Comparison of ENCODE assay signal across 10 cellular contexts in the genomic region with DNA sequence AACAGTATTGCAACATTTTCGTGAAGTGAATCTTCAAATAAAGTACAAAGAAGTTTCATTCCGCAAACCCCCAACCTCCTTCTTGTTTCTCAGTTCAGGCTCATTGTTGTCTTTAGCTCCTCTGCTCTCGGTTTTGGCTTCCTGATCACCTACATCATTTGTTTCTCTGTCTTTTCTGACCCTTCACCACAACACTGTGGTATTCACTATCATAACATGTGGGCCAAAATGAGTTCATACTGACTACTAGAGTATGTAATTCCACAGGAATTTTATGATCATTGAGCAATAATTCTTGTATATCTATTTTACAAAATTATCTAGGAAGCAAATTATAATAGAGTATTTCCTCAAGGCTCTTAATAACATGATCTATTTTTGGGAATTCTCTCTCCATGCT.
DNase-seq lines count a peak whose midpoint lies in the region; ATAC-seq and TF ChIP-seq lines count a peak whose summit lies in the region.
"Had no signal": no experiment of that assay in that cellular context is flagged by ENCODE, and none has a peak within 500 bp of the region (broad histone marks: within the 10 kb centered on the region; RNA-seq: fewer than 3 reads in every experiment).

No MANE protein-coding gene starts in this region.

- peak overlapping the region; percentile 37 for H3K27ac Mint-ChIP-seq in osteocyte (ENCODE audit: unreplicated experiment)

- H3K4me3 Mint-ChIP-seq in osteocyte (ENCODE audit: unreplicated experiment), result no peak overlapping the region

- no peaks in the 10 kb centered on the region for H3K36me3 Mint-ChIP-seq in osteocyte (ENCODE audit: unreplicated experiment)

- no peak for TF ChIP-seq CTCF in osteocyte (IDR thresholded peaks at IDR 0.05)

- DNase-seq in HS-27A (ENCODE audit: low read depth), result peak; percentile 51
- peak; percentile 87 for DNase-seq in dedifferentiated amniotic fluid mesenchymal stem cell (ENCODE audit: extremely low spot score)
- DNase-seq in osteocyte (ENCODE audit: extremely low spot score, unreplicated experiment), result no peak
- no peak for DNase-seq in medulla oblongata (ENCODE audit: extremely low spot score)
- no peak for DNase-seq in HT-29 (ENCODE audit: low spot score)
- DNase-seq: NCI-H2171, retina had no signal

- peaks cover 2% of the 10 kb centered on the region for H3K27me3 Mint-ChIP-seq in osteocyte (ENCODE audit: unreplicated experiment)

- no peaks in the 10 kb centered on the region for H3K9me3 Mint-ChIP-seq in osteocyte (ENCODE audit: unreplicated experiment)

- peak; percentile 93 for ATAC-seq in GM18508 (IDR thresholded peaks at IDR 0.05; ENCODE audit: insufficient read depth, unreplicated experiment)
- no peak for ATAC-seq in HG03280 (IDR thresholded peaks at IDR 0.05; ENCODE audit: unreplicated experiment)
- ATAC-seq in esophagus mucosa, result no peak

- peaks cover 27% of the 10 kb centered on the region for H3K4me1 Mint-ChIP-seq in osteocyte (ENCODE audit: unreplicated experiment)

Comparison
In these comparisons a context has a peak if more than half of its experiments do, and no peak if none do; other contexts are left out.
1. DNase-seq: peak in HS-27A (single experiment) and dedifferentiated amniotic fluid mesenchymal stem cell (single experiment); none in osteocyte (single experiment), medulla oblongata (single experiment) and HT-29 (single experiment).